Comparison of ENCODE assay signal across 13 cellular contexts in the genomic region with DNA sequence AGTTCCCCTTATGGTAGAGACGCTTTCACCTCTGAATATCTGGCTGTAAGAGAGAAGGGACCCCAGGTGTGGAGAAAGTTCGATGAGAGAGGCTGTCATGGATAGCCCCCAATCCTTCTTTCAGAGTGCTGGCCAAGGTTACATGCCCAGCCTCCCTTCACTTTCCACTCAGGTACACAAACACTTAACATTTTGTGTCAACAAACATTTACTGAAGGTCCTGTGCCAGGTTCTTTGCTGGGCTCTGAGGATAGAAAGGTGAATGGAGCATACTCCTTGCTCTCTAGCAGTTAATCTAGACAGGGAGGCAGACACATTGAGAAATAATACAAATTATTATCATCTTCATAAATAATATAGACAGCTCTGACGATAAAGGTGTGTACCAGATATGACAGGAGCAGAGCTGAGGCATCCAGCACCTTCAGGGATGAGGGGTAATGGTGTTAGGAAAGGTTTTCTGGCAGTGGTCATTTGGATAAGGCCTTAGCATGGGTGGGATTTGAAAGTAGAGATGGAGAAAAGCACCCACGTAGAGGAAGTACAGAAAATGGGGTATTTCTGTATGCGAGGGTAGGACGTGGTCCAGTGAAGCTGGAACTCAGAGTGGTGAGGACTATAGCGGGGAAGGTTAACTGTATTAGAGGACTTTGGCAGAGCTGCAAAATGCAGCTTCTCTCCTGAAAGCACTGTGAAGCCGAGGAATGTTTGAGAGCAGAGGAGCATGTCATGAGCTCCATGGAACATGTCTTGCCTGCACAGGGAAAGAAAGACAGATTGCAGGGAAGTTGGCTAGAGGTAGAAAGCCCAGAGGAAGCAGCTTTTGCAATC. TPM values are rescaled to one million over a fixed set of nuclear protein-coding genes. Genes with fewer than 3 reads are reported as not detected.
DNase-seq lines count a peak whose midpoint lies in the region; ATAC-seq and TF ChIP-seq lines count a peak whose summit lies in the region.
"Had no signal": no experiment of that assay in that cellular context is flagged by ENCODE, and none has a peak within 500 bp of the region (broad histone marks: within the 10 kb centered on the region; RNA-seq: fewer than 3 reads in every experiment).

No MANE protein-coding gene starts in this region.

- intact Hi-C loops in right lobe of liver (cut with DNase I), result no loop called here

- DNase-seq in right lobe of liver (no peak), NCI-H524 (lab: John Stamatoyannopoulos, UW) (no peak), CD1c-positive myeloid dendritic cell (ENCODE audit: extremely low spot score) (no peak)
- DNase-seq: COR-L47, NCI-H510A, sigmoid colon had no signal

- no peak overlapping the region for H3K4me3 ChIP-seq in right lobe of liver
- H3K4me3 ChIP-seq in gastroesophageal sphincter, result no peak overlapping the region
- H3K4me3 ChIP-seq: sigmoid colon had no signal

- TF ChIP-seq EP300 in gastroesophageal sphincter (IDR thresholded peaks at IDR 0.05), result no peak

- WGBS in right lobe of liver (ENCODE audit: insufficient coverage, low coverage, low lambda C conversion rate, missing lambda C conversion rate), result 67% methylated on average over 8 of the region's 8 CpGs
- WGBS in gastroesophageal sphincter (ENCODE audit: low coverage in 1 of 2), 2 donors, result 58 to 59% methylated on average over 4 to 8 of the region's 8 CpGs

- H3K27me3 ChIP-seq in right lobe of liver (no peaks in the 10 kb centered on the region), gastroesophageal sphincter (no peaks in the 10 kb centered on the region)
- H3K27me3 ChIP-seq: sigmoid colon had no signal

- H3K36me3 ChIP-seq in right lobe of liver (no peaks in the 10 kb centered on the region), gastroesophageal sphincter (no peaks in the 10 kb centered on the region)
- H3K36me3 ChIP-seq: sigmoid colon had no signal

- peaks cover 0 to 31% (median 13%) of the 10 kb centered on the region in 4 donors for H3K4me1 ChIP-seq in right lobe of liver
- H3K4me1 ChIP-seq in gastroesophageal sphincter, result peaks cover 0 to 5% (median 0%) of the 10 kb centered on the region in 3 donors
- H3K4me1 ChIP-seq: sigmoid colon had no signal

- H3K9me3 ChIP-seq in right lobe of liver, result no peaks in the 10 kb centered on the region
- no peaks in the 10 kb centered on the region for H3K9me3 ChIP-seq in gastroesophageal sphincter
- H3K9me3 ChIP-seq: sigmoid colon had no signal

- TF ChIP-seq CTCF in right lobe of liver (IDR thresholded peaks at IDR 0.05) (no peak), gastroesophageal sphincter (IDR thresholded peaks at IDR 0.05) (no peak)

- TF ChIP-seq POLR2A in right lobe of liver (IDR thresholded peaks at IDR 0.05) (no peak), gastroesophageal sphincter (IDR thresholded peaks at IDR 0.05) (no peak)

- H3K27ac ChIP-seq in right lobe of liver, result peak overlapping the region in 1 of 3 donors; percentile 7
- no peak overlapping the region for H3K27ac ChIP-seq in gastroesophageal sphincter
- H3K27ac ChIP-seq: epithelial cell of prostate, sigmoid colon had no signal

- ATAC-seq in GM18861 (IDR thresholded peaks at IDR 0.05; ENCODE audit: unreplicated experiment) (peak; percentile 13), GM21529 (IDR thresholded peaks at IDR 0.05; ENCODE audit: unreplicated experiment) (peak; percentile 30), HG03097 (IDR thresholded peaks at IDR 0.05; ENCODE audit: low FRiP score, unreplicated experiment) (peak; percentile 25), right lobe of liver (peak; percentile 42 to 64 (median 62)), gastroesophageal sphincter (no peak), HG02840 (IDR thresholded peaks at IDR 0.05; ENCODE audit: low FRiP score, unreplicated experiment) (no peak)
- ATAC-seq: WTC11 had no signal

RNA-seq across cellular contexts. Expression of a gene that starts 19.6 kb away (rescaled TPM):
- total RNA-seq in right lobe of liver, result 10 to 100 TPM; 25.5 to 69.3 (median 46.6) TPM
- 10 to 100 TPM in 3 of 4 donors, 1 to 10 TPM in 1; 8.0 to 26.5 (median 11.3) TPM for total RNA-seq in gastroesophageal sphincter

RNA-seq across cellular contexts. Expression of a gene that starts 48.1 kb away (rescaled TPM):
- total RNA-seq in right lobe of liver, result 1 to 10 TPM; 2.2 to 5.5 (median 3.0) TPM
- 10 to 100 TPM in 1 of 4 donors, 1 to 10 TPM in 3; 3.4 to 10.2 (median 7.6) TPM for total RNA-seq in gastroesophageal sphincter
- total RNA-seq: WTC11 had no signal

Comparison
In these comparisons a context has a peak if more than half of its experiments do, and no peak if none do; other contexts are left out.
1. ATAC-seq: peak in GM18861 (single experiment), GM21529 (single experiment), HG03097 (single experiment) and right lobe of liver (4 of 4); none in gastroesophageal sphincter (single experiment) and HG02840 (single experiment).